ENCODE assay signal across 1 cellular context in genomic region chr22:29799217-29799680, GRCh38.
TF ChIP-seq lines count a peak whose summit lies in the region.

No MANE protein-coding gene starts in this region.

TF ChIP-seq in K562, 482 proteins besides CTCF, POLR2A, EP300 and RAD21 (continues in another document):
- no peak for TF ChIP-seq TCFL5 (CRISPR knock-in tag; conservative IDR thresholded peaks at IDR 0.05)
- TF ChIP-seq MTA3 (IDR thresholded peaks at IDR 0.05; ENCODE audit: borderline replicate concordance), result peak; percentile 79; the same call in 1 of the 2 replicates
- peak; percentile 60 for TF ChIP-seq NCOR1 (IDR thresholded peaks at IDR 0.05)
- no peak for TF ChIP-seq CTCFL (IDR thresholded peaks at IDR 0.05; ENCODE audit: borderline replicate concordance, insufficient read depth, low read depth, low read length, poor library complexity, severe bottlenecking)
- peak; percentile 83 for TF ChIP-seq FOSL1 (tag; conservative IDR thresholded peaks at IDR 0.05)
- TF ChIP-seq ZNF140 (CRISPR knock-in tag; IDR thresholded peaks at IDR 0.05), result no peak
- TF ChIP-seq TRIM24 (IDR thresholded peaks at IDR 0.05), result peak; percentile 78 to 85
- TF ChIP-seq ZNF217 (CRISPR knock-in tag; IDR thresholded peaks at IDR 0.05), result no peak
- TF ChIP-seq MNT (conservative IDR thresholded peaks at IDR 0.05), result 0 out of 4 replicates have a peak, but pooled peaks of 1 of the 2 experiments have one; percentile 26
- TF ChIP-seq IRF9 (tag; IDR thresholded peaks at IDR 0.05), result 0 out of 2 replicates have a peak, but pooled peaks have one; percentile 47
- peak; percentile 99 for TF ChIP-seq NFE2 (IDR thresholded peaks at IDR 0.05; ENCODE audit: low read depth)
- no peak for TF ChIP-seq CSDE1 (IDR thresholded peaks at IDR 0.05)
- TF ChIP-seq ETS2 (tag; IDR thresholded peaks at IDR 0.05; ENCODE audit: borderline replicate concordance, poor library complexity, severe bottlenecking), result no peak
- TF ChIP-seq C11orf30 (IDR thresholded peaks at IDR 0.05; ENCODE audit: low read depth), result peak; percentile 96
- TF ChIP-seq ADNP (tag; IDR thresholded peaks at IDR 0.05), result no peak
- no peak for TF ChIP-seq NFXL1 (CRISPR knock-in tag; IDR thresholded peaks at IDR 0.05)
- TF ChIP-seq PTBP1 (IDR thresholded peaks at IDR 0.05; ENCODE audit: low read depth, low read length), result no peak
- no peak for TF ChIP-seq ZNF655 (CRISPR knock-in tag; IDR thresholded peaks at IDR 0.05)
- TF ChIP-seq TAF7 (tag; IDR thresholded peaks at IDR 0.05), result no peak
- TF ChIP-seq MBD2 (IDR thresholded peaks at IDR 0.05; ENCODE audit: borderline replicate concordance, low read depth), result no peak
- no peak for TF ChIP-seq ZBTB12 (CRISPR knock-in tag; IDR thresholded peaks at IDR 0.05)
- TF ChIP-seq ZNF174 (CRISPR knock-in tag; IDR thresholded peaks at IDR 0.05), result no peak
- no peak for TF ChIP-seq ZNF347 (CRISPR knock-in tag; IDR thresholded peaks at IDR 0.05; ENCODE audit: low read depth)
- TF ChIP-seq LARP7 (IDR thresholded peaks at IDR 0.05), result no peak
- TF ChIP-seq IRF2 (CRISPR knock-in tag; IDR thresholded peaks at IDR 0.05), result no peak
- TF ChIP-seq ZNF3 (CRISPR knock-in tag; IDR thresholded peaks at IDR 0.05), result no peak
- peak; percentile 59 for TF ChIP-seq HMGN3 (IDR thresholded peaks at IDR 0.05; ENCODE audit: borderline replicate concordance, extremely low read depth, insufficient read length, low read depth, low read length)
- no peak for TF ChIP-seq NFYB (IDR thresholded peaks at IDR 0.05; ENCODE audit: extremely low read depth, insufficient read length)
- TF ChIP-seq RFX5 (IDR thresholded peaks at IDR 0.05; ENCODE audit: low read depth, low read length), result no peak
- no peak for TF ChIP-seq ZNF398 (CRISPR knock-in tag; IDR thresholded peaks at IDR 0.05)
- peak; percentile 85 for TF ChIP-seq ARID1B (IDR thresholded peaks at IDR 0.05)
- TF ChIP-seq AFF1 (IDR thresholded peaks at IDR 0.05; ENCODE audit: low read depth in 1 of 2, partially characterized antibody in 2 of 2), result no peak
- TF ChIP-seq RCOR1 (IDR thresholded peaks at IDR 0.05; ENCODE audit: borderline replicate concordance in 1 of 2, low read depth in 2 of 2, low read length in 2 of 2), result peak in 1 of 2 experiments; percentile 64; a peak in 2 of 4 replicates
- TF ChIP-seq DEAF1 (CRISPR knock-in tag; IDR thresholded peaks at IDR 0.05), result no peak
- TF ChIP-seq ZNF316 (IDR thresholded peaks at IDR 0.05), result peak; percentile 96
- TF ChIP-seq LCOR (CRISPR knock-in tag; IDR thresholded peaks at IDR 0.05), result no peak
- TF ChIP-seq NCOA6 (IDR thresholded peaks at IDR 0.05), result no peak
- TF ChIP-seq ZBTB1 (CRISPR knock-in tag; IDR thresholded peaks at IDR 0.05; ENCODE audit: borderline replicate concordance, low read depth), result no peak
- TF ChIP-seq SNRNP70 (optimal IDR thresholded peaks at IDR 0.05; ENCODE audit: low read depth, low read length), result no peak
- no peak for TF ChIP-seq ZNF239 (CRISPR knock-in tag; IDR thresholded peaks at IDR 0.05)
- TF ChIP-seq HDAC2 (IDR thresholded peaks at IDR 0.05), result peak; percentile 65; the same call in 1 of the 2 replicates
- no peak for TF ChIP-seq CC2D1A (IDR thresholded peaks at IDR 0.05)
- no peak for TF ChIP-seq PHF20 (IDR thresholded peaks at IDR 0.05; ENCODE audit: partially characterized antibody)
- no peak for TF ChIP-seq MED1 (CRISPR knock-in tag; IDR thresholded peaks at IDR 0.05; ENCODE audit: borderline replicate concordance)
- TF ChIP-seq MITF (IDR thresholded peaks at IDR 0.05), result no peak
- no peak for TF ChIP-seq MTF1 (CRISPR knock-in tag; IDR thresholded peaks at IDR 0.05; ENCODE audit: borderline replicate concordance)
- TF ChIP-seq PHB (CRISPR knock-in tag; IDR thresholded peaks at IDR 0.05), result no peak
